ENCODE assay signal across 14 cellular contexts in the genomic region with DNA sequence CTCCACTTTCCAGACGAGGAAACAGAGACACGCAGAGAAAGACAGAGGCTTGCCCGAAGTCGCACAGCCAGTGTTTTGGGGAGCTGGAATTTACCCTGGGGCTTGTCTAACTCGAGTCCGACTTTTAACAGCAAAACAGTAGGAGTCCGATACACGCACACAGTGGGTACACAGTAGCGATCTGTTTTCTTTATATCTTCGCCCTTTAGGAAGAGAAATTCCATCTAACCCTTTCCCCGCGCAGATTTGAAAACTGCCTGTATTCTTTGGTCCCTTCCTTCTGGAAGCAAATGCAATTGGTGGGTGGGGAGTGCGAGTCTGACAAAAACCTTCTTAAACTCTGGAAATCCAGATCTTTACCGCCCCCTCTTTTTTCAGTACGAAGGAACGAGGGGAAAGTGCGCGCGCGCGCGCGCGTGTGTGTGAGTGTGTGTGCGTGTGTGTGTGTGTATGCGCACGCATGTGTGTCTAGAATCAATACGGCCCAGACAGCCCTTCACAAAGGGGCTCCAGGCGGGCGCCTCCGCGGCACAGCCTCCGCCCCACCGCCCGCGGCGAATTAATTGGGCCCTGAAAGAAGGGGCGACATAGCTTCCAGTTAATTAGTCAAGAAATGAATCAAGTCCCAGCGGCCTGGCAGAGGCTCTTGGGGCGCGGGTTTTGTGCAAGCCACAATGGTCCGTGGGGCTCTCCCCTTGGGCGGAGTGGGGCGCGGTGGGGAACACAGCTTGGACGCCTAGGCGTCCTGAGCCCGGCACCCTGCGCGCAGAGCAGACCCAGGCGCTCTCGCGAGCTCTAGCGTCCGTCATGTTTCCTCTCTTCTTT. TPM values are rescaled to one million over a fixed set of nuclear protein-coding genes. Genes with fewer than 3 reads are reported as not detected.
A peak's percentile ranks its signal among the peaks of the same experiment; 100 is the strongest.
DNase-seq lines count a peak whose midpoint lies in the region; ATAC-seq and TF ChIP-seq lines count a peak whose summit lies in the region.
"Had no signal": no experiment of that assay in that cellular context is flagged by ENCODE, and none has a peak within 500 bp of the region (broad histone marks: within the 10 kb centered on the region; RNA-seq: fewer than 3 reads in every experiment).

No MANE protein-coding gene starts in this region.

- TF ChIP-seq CTCF in heart left ventricle (IDR thresholded peaks at IDR 0.05) (no peak), right atrium auricular region (IDR thresholded peaks at IDR 0.05) (no peak), esophagus muscularis mucosa (IDR thresholded peaks at IDR 0.05) (no peak), upper lobe of right lung (IDR thresholded peaks at IDR 0.05) (no peak)

- H3K4me1 ChIP-seq in heart left ventricle (peaks cover 0 to 32% (median under 1%) of the 10 kb centered on the region in 12 donors), right atrium auricular region (peaks cover 0 to 14% of the 10 kb centered on the region in 2 donors), esophagus muscularis mucosa (peaks cover 7 to 42% (median 17%) of the 10 kb centered on the region in 4 donors), mucosa of rectum (ENCODE audit: control insufficient read depth in 2 of 2, insufficient read depth in 2 of 2, low read length in 2 of 2) (peaks cover 0 to 4% of the 10 kb centered on the region in 2 donors), upper lobe of right lung (no peaks in the 10 kb centered on the region)

- H3K9me3 ChIP-seq in heart left ventricle (no peaks in the 10 kb centered on the region), right atrium auricular region (no peaks in the 10 kb centered on the region), esophagus muscularis mucosa (no peaks in the 10 kb centered on the region), mucosa of rectum (ENCODE audit: control insufficient read depth in 2 of 2, low read length in 2 of 2) (peaks cover 0 to 2% of the 10 kb centered on the region in 2 donors), upper lobe of right lung (no peaks in the 10 kb centered on the region)
- H3K9me3 ChIP-seq: adrenal gland, HAP-1 had no signal

- ATAC-seq in heart left ventricle = peak in 1 of 4 donors; percentile 28
- ATAC-seq in upper lobe of right lung = peak; percentile 36

- DNase-seq in heart left ventricle (no peak), right atrium auricular region (ENCODE audit: low spot score) (no peak), esophagus muscularis mucosa (ENCODE audit: extremely low spot score) (no peak), upper lobe of right lung (no peak), NCI-H2107 treated with DMSO at 0.1 percent for 48 hours (lab: John Stamatoyannopoulos, UW; ENCODE audit: unreplicated experiment) (no peak), erythroblast (lab: John Stamatoyannopoulos, UW) (no peak), DMS79 (lab: John Stamatoyannopoulos, UW) (no peak)
- DNase-seq: ACHN, GDM1 had no signal

- H3K27ac ChIP-seq in heart left ventricle = no peak overlapping the region
- no peak overlapping the region for H3K27ac ChIP-seq in right atrium auricular region
- H3K27ac ChIP-seq in esophagus muscularis mucosa (replicated peaks in 1 of 4) = no peak overlapping the region
- no peak overlapping the region for H3K27ac ChIP-seq in mucosa of rectum (ENCODE audit: low read depth in 2 of 2, low read length in 2 of 2)
- no peak overlapping the region for H3K27ac ChIP-seq in upper lobe of right lung
- H3K27ac ChIP-seq: adrenal gland, epithelial cell of prostate had no signal

- 5 to 9% (median 6%) methylated on average over 55 of the region's 55 CpGs for WGBS in heart left ventricle, 4 donors
- 8% methylated on average over 35 of the region's 55 CpGs for WGBS in esophagus muscularis mucosa

- H3K27me3 ChIP-seq in heart left ventricle (peaks cover 61 to 100% (median 95%) of the 10 kb centered on the region in 9 donors), right atrium auricular region (peaks cover 51 to 64% of the 10 kb centered on the region in 2 donors), esophagus muscularis mucosa (peaks cover 0 to 100% (median 63%) of the 10 kb centered on the region in 4 donors), mucosa of rectum (ENCODE audit: control insufficient read depth in 2 of 2, insufficient read depth in 2 of 2, low read length in 2 of 2) (peaks cover 58 to 87% of the 10 kb centered on the region in 2 donors), upper lobe of right lung (peaks cover 90% of the 10 kb centered on the region)

- TF ChIP-seq EP300 in esophagus muscularis mucosa (IDR thresholded peaks at IDR 0.05) = no peak

- H3K36me3 ChIP-seq in heart left ventricle = no peaks in the 10 kb centered on the region
- H3K36me3 ChIP-seq in right atrium auricular region = no peaks in the 10 kb centered on the region
- H3K36me3 ChIP-seq in esophagus muscularis mucosa = no peaks in the 10 kb centered on the region
- H3K36me3 ChIP-seq in mucosa of rectum (ENCODE audit: control insufficient read depth in 2 of 2, insufficient read depth in 2 of 2, low read length in 2 of 2) = no peaks in the 10 kb centered on the region
- H3K36me3 ChIP-seq in upper lobe of right lung = no peaks in the 10 kb centered on the region
- H3K36me3 ChIP-seq: adrenal gland, HAP-1 had no signal

- intact Hi-C loops in heart left ventricle (cut with DNase I) = no loop called here
- intact Hi-C loops in esophagus muscularis mucosa (cut with DNase I) = no loop called here
- intact Hi-C loops in upper lobe of right lung (cut with DNase I) = no loop called here

- H3K4me3 ChIP-seq in heart left ventricle (peak overlapping the region in 10 of 12 donors; percentile 2 to 40 (median 28)), right atrium auricular region (peak overlapping the region in 1 of 2 donors; percentile 18), esophagus muscularis mucosa (peak overlapping the region in 3 of 4 donors; percentile 23 to 44 (median 25)), mucosa of rectum (ENCODE audit: low read length in 2 of 2) (peak overlapping the region; percentile 37 to 44), upper lobe of right lung (peak overlapping the region; percentile 43)
- H3K4me3 ChIP-seq: HAP-1 had no signal

- no peak overlapping the region for H3K9ac ChIP-seq in mucosa of rectum (ENCODE audit: low read depth in 1 of 2, low read length in 2 of 2)

- TF ChIP-seq POLR2A in heart left ventricle (IDR thresholded peaks at IDR 0.05) = no peak
- TF ChIP-seq POLR2A in esophagus muscularis mucosa (IDR thresholded peaks at IDR 0.05; ENCODE audit: low read depth) = no peak
- TF ChIP-seq POLR2A in erythroblast (IDR thresholded peaks at IDR 0.05; ENCODE audit: low read length) = no peak

RNA-seq across cellular contexts. Expression of a gene that starts 14.0 kb away (rescaled TPM):
- total RNA-seq in heart left ventricle = 10 to 100 TPM; 10.3 to 31.3 (median 16.2) TPM
- 10 to 100 TPM; 11.4 to 11.6 TPM for polyA plus RNA-seq in heart left ventricle
- total RNA-seq in right atrium auricular region = 10 to 100 TPM in 1 of 2 donors, 1 to 10 TPM in 1; 6.1 to 16.1 TPM
- 10 to 100 TPM in 1 of 4 donors, 1 to 10 TPM in 3; 5.3 to 10.4 (median 8.6) TPM for total RNA-seq in esophagus muscularis mucosa
- total RNA-seq in upper lobe of right lung = 35.9 TPM
- total RNA-seq: T-helper 2 cell treated with Interferon-gamma antibody and Interleukin-4, amounts not matched to agents 100 ng/mL and 5 ng/mL, for 36 hours had no signal
